In the genomic region with DNA sequence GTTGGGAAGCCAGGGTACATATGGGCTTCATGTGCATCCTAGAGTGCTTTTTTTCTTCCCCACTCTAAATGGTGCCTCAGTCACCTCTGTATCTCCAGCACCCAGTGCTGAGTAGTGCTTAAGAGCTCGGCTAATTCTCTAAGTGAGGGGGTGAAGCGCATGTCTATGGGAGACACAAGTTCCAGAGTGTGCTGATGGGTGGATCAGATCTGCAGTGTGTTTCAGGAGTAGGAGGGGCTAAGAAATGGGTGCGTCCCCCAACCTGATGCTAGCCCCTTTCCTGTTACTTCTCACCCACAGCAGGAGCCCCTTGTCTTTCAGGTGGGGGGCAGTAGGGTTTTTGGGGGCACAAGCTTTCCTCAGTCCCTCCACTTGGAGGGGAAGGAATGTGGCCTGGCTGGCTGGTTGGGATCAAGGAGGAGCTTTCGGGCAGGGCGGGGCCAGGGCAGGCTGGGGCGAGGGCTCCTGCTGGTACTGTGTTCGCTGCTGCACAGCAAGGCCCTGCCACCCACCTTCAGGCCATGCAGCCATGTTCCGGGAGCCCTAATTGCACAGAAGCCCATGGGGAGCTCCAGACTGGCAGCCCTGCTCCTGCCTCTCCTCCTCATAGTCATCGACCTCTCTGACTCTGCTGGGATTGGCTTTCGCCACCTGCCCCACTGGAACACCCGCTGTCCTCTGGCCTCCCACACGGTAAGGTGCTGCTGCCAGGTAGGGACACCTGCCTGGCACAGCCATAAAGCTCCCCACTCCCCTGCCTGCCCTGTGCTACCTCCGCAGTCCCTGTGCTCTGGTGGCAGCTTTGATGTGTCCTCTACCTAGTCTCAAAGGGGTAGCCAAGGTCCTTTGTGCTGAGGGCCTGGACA, we compare ENCODE assay signal across 8 cellular contexts. TPM values are rescaled to one million over a fixed set of nuclear protein-coding genes. Genes with fewer than 3 reads are reported as not detected.
DNase-seq lines count a peak whose midpoint lies in the region; ATAC-seq and TF ChIP-seq lines count a peak whose summit lies in the region.

A gene with protein sequence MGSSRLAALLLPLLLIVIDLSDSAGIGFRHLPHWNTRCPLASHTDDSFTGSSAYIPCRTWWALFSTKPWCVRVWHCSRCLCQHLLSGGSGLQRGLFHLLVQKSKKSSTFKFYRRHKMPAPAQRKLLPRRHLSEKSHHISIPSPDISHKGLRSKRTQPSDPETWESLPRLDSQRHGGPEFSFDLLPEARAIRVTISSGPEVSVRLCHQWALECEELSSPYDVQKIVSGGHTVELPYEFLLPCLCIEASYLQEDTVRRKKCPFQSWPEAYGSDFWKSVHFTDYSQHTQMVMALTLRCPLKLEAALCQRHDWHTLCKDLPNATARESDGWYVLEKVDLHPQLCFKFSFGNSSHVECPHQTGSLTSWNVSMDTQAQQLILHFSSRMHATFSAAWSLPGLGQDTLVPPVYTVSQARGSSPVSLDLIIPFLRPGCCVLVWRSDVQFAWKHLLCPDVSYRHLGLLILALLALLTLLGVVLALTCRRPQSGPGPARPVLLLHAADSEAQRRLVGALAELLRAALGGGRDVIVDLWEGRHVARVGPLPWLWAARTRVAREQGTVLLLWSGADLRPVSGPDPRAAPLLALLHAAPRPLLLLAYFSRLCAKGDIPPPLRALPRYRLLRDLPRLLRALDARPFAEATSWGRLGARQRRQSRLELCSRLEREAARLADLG (plus strand): TSS at position 477 of the 866 bp plus-strand sequence. CDS start 85 bp downstream, at position 562.

- peaks cover 3% of the 10 kb centered on the region; the same call in 1 of the 2 replicates for H3K36me3 ChIP-seq in BJ (ENCODE audit: control insufficient read depth, insufficient read depth, low read length)
- no peaks in the 10 kb centered on the region for H3K36me3 ChIP-seq in effector memory CD4-positive, alpha-beta T cell (ENCODE audit: control insufficient read depth, insufficient read depth, low read length)
- H3K36me3 ChIP-seq in gastroesophageal sphincter = no peaks in the 10 kb centered on the region

- no peak for TF ChIP-seq POLR2A in gastroesophageal sphincter (IDR thresholded peaks at IDR 0.05)

- H3K27me3 Mint-ChIP-seq in natural killer cell treated with Interleukin-12 subunit alpha and Interleukin-12 subunit beta and Interleukin-15 and Interleukin-18, amount 100 ng/mL, for 72 hours = no peaks in the 10 kb centered on the region

- CTCF ChIA-PET in BJ (lab: Yijun Ruan, JAX) = interaction anchor here (1.1 to 3.3 kb wide), 5 partner anchors 9 to 14 kb away, joined by 3 to 12 read pairs (median 5); no protein-coding TSS in a partner anchor

- H3K4me3 ChIP-seq in BJ (ENCODE audit: low read depth, low read length) = peak within 1 kb of the TSS; percentile 13
- H3K4me3 ChIP-seq in effector memory CD4-positive, alpha-beta T cell (ENCODE audit: insufficient read depth, low read depth, low read length, poor library complexity, severe bottlenecking) = peak within 1 kb of the TSS; percentile 33
- H3K4me3 ChIP-seq in gastroesophageal sphincter = peak within 1 kb of the TSS in 1 of 2 donors; percentile 30

- H3K36me3 Mint-ChIP-seq in natural killer cell treated with Interleukin-12 subunit alpha and Interleukin-12 subunit beta and Interleukin-15 and Interleukin-18, amount 100 ng/mL, for 72 hours = no peaks in the 10 kb centered on the region

- H3K27me3 ChIP-seq in BJ (ENCODE audit: control insufficient read depth, insufficient read depth, low read length) = no peaks in the 10 kb centered on the region
- no peaks in the 10 kb centered on the region for H3K27me3 ChIP-seq in effector memory CD4-positive, alpha-beta T cell (replicated peaks; ENCODE audit: control insufficient read depth, insufficient read depth, low read length, poor library complexity, severe bottlenecking)
- no peaks in the 10 kb centered on the region for H3K27me3 ChIP-seq in gastroesophageal sphincter

- no peaks in the 10 kb centered on the region for H3K9me3 Mint-ChIP-seq in natural killer cell treated with Interleukin-12 subunit alpha and Interleukin-12 subunit beta and Interleukin-15 and Interleukin-18, amount 100 ng/mL, for 72 hours

- peak within 1 kb of the TSS; percentile 39 for H3K4me3 Mint-ChIP-seq in natural killer cell treated with Interleukin-12 subunit alpha and Interleukin-12 subunit beta and Interleukin-15 and Interleukin-18, amount 100 ng/mL, for 72 hours

- peak; percentile 32 to 52 for ATAC-seq in natural killer cell treated with Interleukin-12 subunit alpha and Interleukin-12 subunit beta and Interleukin-15 and Interleukin-18, amount 100 ng/mL, for 72 hours
- ATAC-seq in gastroesophageal sphincter (no peak), HG02759 (IDR thresholded peaks at IDR 0.05; ENCODE audit: unreplicated experiment) (no peak), GM19397 (IDR thresholded peaks at IDR 0.05; ENCODE audit: unreplicated experiment) (no peak)

- peak within 1 kb of the TSS; percentile 12 for H3K27ac ChIP-seq in effector memory CD4-positive, alpha-beta T cell (ENCODE audit: insufficient read depth, low read length, poor library complexity, severe bottlenecking)
- H3K27ac ChIP-seq in gastroesophageal sphincter = peak within 1 kb of the TSS in 1 of 4 donors; percentile 23

- WGBS in gastroesophageal sphincter (ENCODE audit: low coverage in 1 of 2), 2 donors = 20 to 50% methylated on average over 1 of the region's 13 CpGs

- TF ChIP-seq CTCF in BJ (IDR thresholded peaks at IDR 0.05; ENCODE audit: insufficient read depth, low read depth, low read length) (no peak), gastroesophageal sphincter (IDR thresholded peaks at IDR 0.05) (no peak)

- H3K27ac Mint-ChIP-seq in natural killer cell treated with Interleukin-12 subunit alpha and Interleukin-12 subunit beta and Interleukin-15 and Interleukin-18, amount 100 ng/mL, for 72 hours = peak within 1 kb of the TSS in 1 of 2 donors; percentile 64

- H3K9me3 ChIP-seq in effector memory CD4-positive, alpha-beta T cell (ENCODE audit: control insufficient read depth, low read length) = no peaks in the 10 kb centered on the region
- no peaks in the 10 kb centered on the region for H3K9me3 ChIP-seq in gastroesophageal sphincter

- H3K4me1 Mint-ChIP-seq in natural killer cell treated with Interleukin-12 subunit alpha and Interleukin-12 subunit beta and Interleukin-15 and Interleukin-18, amount 100 ng/mL, for 72 hours (ENCODE audit: low read depth in 2 of 2) = peaks cover 20 to 22% of the 10 kb centered on the region in 2 donors

- H3K4me1 ChIP-seq in effector memory CD4-positive, alpha-beta T cell (ENCODE audit: control insufficient read depth, insufficient read depth, low read length, poor library complexity, severe bottlenecking) = peaks cover 14% of the 10 kb centered on the region
- H3K4me1 ChIP-seq in gastroesophageal sphincter = peaks cover 0 to 16% (median 0%) of the 10 kb centered on the region in 3 donors

- no peak for TF ChIP-seq EP300 in gastroesophageal sphincter (IDR thresholded peaks at IDR 0.05)

- POLR2A ChIA-PET in BJ (lab: Charles Lee) = interaction anchor here (0.5 to 1.1 kb wide), 2 partner anchors 8 to 416 kb away, joined by 3 to 18 read pairs; no protein-coding TSS in a partner anchor

- DNase-seq in BJ (ENCODE audit: low read depth) (no peak), NCI-H510A (lab: John Stamatoyannopoulos, UW) (peak; percentile 40), NCI-H1048 (lab: John Stamatoyannopoulos, UW) (no peak)
- DNase-seq in effector memory CD4-positive, alpha-beta T cell = no peak
- DNase-seq in natural killer cell treated with Interleukin-12 subunit alpha and Interleukin-12 subunit beta and Interleukin-15 and Interleukin-18, amount 100 ng/mL, for 72 hours (ENCODE audit: low spot score) = no peak

RNA-seq across cellular contexts. Expression of the gene that starts here (rescaled TPM):
- polyA plus RNA-seq in BJ (2011; rRNA removed) = 2.2 and 4.0 TPM in 2 replicates
- polyA minus RNA-seq in BJ (2011; rRNA and poly(A)+ RNA removed) = 2.5 and 4.8 TPM in 2 replicates
- 1 to 10 TPM in 1 of 2 donors, under 1 TPM in 1; 0.48 to 1.9 TPM for total RNA-seq in natural killer cell treated with Interleukin-12 subunit alpha and Interleukin-12 subunit beta and Interleukin-15 and Interleukin-18, amount 100 ng/mL, for 72 hours
- total RNA-seq in gastroesophageal sphincter = under 1 TPM; 0.47 to 0.85 (median 0.79) TPM

Comparison
In these comparisons a context has a peak if more than half of its experiments do, and no peak if none do; other contexts are left out.
1. ATAC-seq: peak in natural killer cell treated with Interleukin-12 subunit alpha and Interleukin-12 subunit beta and Interleukin-15 and Interleukin-18, amount 100 ng/mL, for 72 hours (2 of 2); none in gastroesophageal sphincter (single experiment), HG02759 (single experiment) and GM19397 (single experiment).